Comparison of ENCODE assay signal across 11 cellular contexts in genomic region chr3:16508591-16508995, GRCh38. TPM values are rescaled to one million over a fixed set of nuclear protein-coding genes. Genes with fewer than 3 reads are reported as not detected.
DNase-seq lines count a peak whose midpoint lies in the region; ATAC-seq and TF ChIP-seq lines count a peak whose summit lies in the region.
"Had no signal": no experiment of that assay in that cellular context is flagged by ENCODE, and none has a peak within 500 bp of the region (broad histone marks: within the 10 kb centered on the region; RNA-seq: fewer than 3 reads in every experiment).

No MANE protein-coding gene starts in this region.

- no peak overlapping the region for H3K27ac ChIP-seq in neural cell (ENCODE audit: low read length)

- no peak overlapping the region for H2AFZ ChIP-seq in neural cell (ENCODE audit: low read depth, low read length)

- no peak overlapping the region for H3K4me2 ChIP-seq in neural cell (ENCODE audit: low read length)

- H3K4me1 Mint-ChIP-seq in activated CD4-positive, alpha-beta T cell treated with anti-CD3 and anti-CD28 coated beads for 36 hours = peaks cover 72% of the 10 kb centered on the region
- H3K4me1 Mint-ChIP-seq in activated naive CD4-positive, alpha-beta T cell treated with anti-CD3 and anti-CD28 coated beads, Interleukin-2, amount 50 U/mL, for 24 hours = peaks cover 73% of the 10 kb centered on the region

- POLR2A ChIA-PET in activated CD4-positive, alpha-beta T cell treated with anti-CD3 and anti-CD28 coated beads for 36 hours (lab: Charles Lee) = no interaction called here

- H3K79me2 ChIP-seq in neural cell (replicated peaks; ENCODE audit: insufficient read depth, low read length) = peaks cover 9% of the 10 kb centered on the region

- H3K9me3 Mint-ChIP-seq in activated CD4-positive, alpha-beta T cell treated with anti-CD3 and anti-CD28 coated beads for 36 hours (ENCODE audit: low read depth) = no peaks in the 10 kb centered on the region
- no peaks in the 10 kb centered on the region for H3K9me3 Mint-ChIP-seq in activated naive CD4-positive, alpha-beta T cell treated with anti-CD3 and anti-CD28 coated beads, Interleukin-2, amount 50 U/mL, for 24 hours

- no peak overlapping the region for H3K9ac ChIP-seq in neural cell (ENCODE audit: low read length)

- DNase-seq in activated CD4-positive, alpha-beta T cell treated with anti-CD3 and anti-CD28 coated beads for 36 hours = peak; percentile 60
- DNase-seq in activated CD4-positive, alpha-beta T cell treated with anti-CD3 and anti-CD28 coated beads for 48 hours = no peak
- no peak for DNase-seq in anterior cingulate cortex (lab: John Stamatoyannopoulos, UW)
- DNase-seq: activated CD8-positive, alpha-beta memory T cell treated with anti-CD3 and anti-CD28 coated beads for 24 hours; mesendoderm; NCI-H1417 treated with DMSO at 0.1 percent for 48 hours had no signal

- H3K9me2 ChIP-seq in neural cell (ENCODE audit: insufficient read depth, low read length) = no peaks in the 10 kb centered on the region

- peaks cover 65% of the 10 kb centered on the region for H3K36me3 Mint-ChIP-seq in activated CD4-positive, alpha-beta T cell treated with anti-CD3 and anti-CD28 coated beads for 36 hours (ENCODE audit: low read depth)
- H3K36me3 Mint-ChIP-seq in activated naive CD4-positive, alpha-beta T cell treated with anti-CD3 and anti-CD28 coated beads, Interleukin-2, amount 50 U/mL, for 24 hours = peaks cover 16% of the 10 kb centered on the region

- TF ChIP-seq CTCF in neural cell (IDR thresholded peaks at IDR 0.05; ENCODE audit: poor library complexity, severe bottlenecking) = no peak

- no peak for ATAC-seq in activated CD4-positive, alpha-beta T cell treated with anti-CD3 and anti-CD28 coated beads for 36 hours
- ATAC-seq in HG02885 (IDR thresholded peaks at IDR 0.05; ENCODE audit: poor library complexity, unreplicated experiment) = peak; percentile 21
- ATAC-seq in HG02970 (IDR thresholded peaks at IDR 0.05; ENCODE audit: low FRiP score, unreplicated experiment) = no peak
- ATAC-seq in HG03342 (IDR thresholded peaks at IDR 0.05; ENCODE audit: unreplicated experiment) = no peak

- peak overlapping the region; percentile 77 for H3K27ac Mint-ChIP-seq in activated CD4-positive, alpha-beta T cell treated with anti-CD3 and anti-CD28 coated beads for 36 hours
- H3K27ac Mint-ChIP-seq in activated naive CD4-positive, alpha-beta T cell treated with anti-CD3 and anti-CD28 coated beads, Interleukin-2, amount 50 U/mL, for 24 hours = peak overlapping the region; percentile 9

- CTCF ChIA-PET in activated CD4-positive, alpha-beta T cell treated with anti-CD3 and anti-CD28 coated beads for 36 hours (lab: Charles Lee) = interaction anchor here (0.7 to 1.6 kb wide), 7 partner anchors 10 to 263 kb away, joined by 3 to 5 read pairs (median 3); no protein-coding TSS in a partner anchor

- H3K9me3 ChIP-seq in neural cell (ENCODE audit: low read length) = no peaks in the 10 kb centered on the region

- no peak for TF ChIP-seq RAD21 in neural cell (conservative IDR thresholded peaks at IDR 0.05)

- H3K27me3 ChIP-seq in neural cell (ENCODE audit: insufficient read depth, low read depth, low read length) = peaks cover 23% of the 10 kb centered on the region

- peak overlapping the region; percentile 44 for H3K4me3 ChIP-seq in neural cell (ENCODE audit: low read length)

- H4K20me1 ChIP-seq in neural cell (ENCODE audit: insufficient read depth) = no peaks in the 10 kb centered on the region

- no peaks in the 10 kb centered on the region for H3K36me3 ChIP-seq in neural cell (ENCODE audit: insufficient read depth, low read length)

- H3K27me3 Mint-ChIP-seq in activated CD4-positive, alpha-beta T cell treated with anti-CD3 and anti-CD28 coated beads for 36 hours = no peaks in the 10 kb centered on the region
- H3K27me3 Mint-ChIP-seq in activated naive CD4-positive, alpha-beta T cell treated with anti-CD3 and anti-CD28 coated beads, Interleukin-2, amount 50 U/mL, for 24 hours = no peaks in the 10 kb centered on the region

- no peaks in the 10 kb centered on the region for H3F3A ChIP-seq in neural cell (ENCODE audit: insufficient read depth, low read length, poor library complexity, severe bottlenecking)

- no peak for TF ChIP-seq EP300 in neural cell (conservative IDR thresholded peaks at IDR 0.05; ENCODE audit: poor library complexity, severe bottlenecking)

- intact Hi-C loops in activated CD4-positive, alpha-beta T cell treated with anti-CD3 and anti-CD28 coated beads for 36 hours (cut with DNase I, micrococcal nuclease) = no loop called here

- peak overlapping the region; percentile 35 for H3K4me3 Mint-ChIP-seq in activated CD4-positive, alpha-beta T cell treated with anti-CD3 and anti-CD28 coated beads for 36 hours
- peak overlapping the region; percentile 40 for H3K4me3 Mint-ChIP-seq in activated naive CD4-positive, alpha-beta T cell treated with anti-CD3 and anti-CD28 coated beads, Interleukin-2, amount 50 U/mL, for 24 hours

TF ChIP-seq in neural cell, 6 proteins besides CTCF, POLR2A, EP300 and RAD21:
- TF ChIP-seq POLR2AphosphoS5 (IDR thresholded peaks at IDR 0.05) (no peak), EZH2 (IDR thresholded peaks at IDR 0.05; ENCODE audit: borderline replicate concordance, insufficient read depth, low read length, poor library complexity, severe bottlenecking) (no peak)

RNA-seq across cellular contexts. Expression of gene RFTN1, which starts 4.9 kb away (rescaled TPM):
- total RNA-seq in activated CD4-positive, alpha-beta T cell treated with anti-CD3 and anti-CD28 coated beads for 36 hours = 100 to 1,000 TPM; 101 to 113 TPM
- polyA plus RNA-seq in neural cell = 36.8 and 66.9 TPM in 2 replicates
- 41.6 and 52.3 TPM in 2 replicates for polyA minus RNA-seq in neural cell
